In genomic region chr20:54573838-54574237, GRCh38 we compare ENCODE assay signal across 15 cellular contexts.
DNase-seq lines count a peak whose midpoint lies in the region; ATAC-seq and TF ChIP-seq lines count a peak whose summit lies in the region.
"Had no signal": no experiment of that assay in that cellular context is flagged by ENCODE, and none has a peak within 500 bp of the region (broad histone marks: within the 10 kb centered on the region; RNA-seq: fewer than 3 reads in every experiment).

No MANE protein-coding gene starts in this region.

- no peaks in the 10 kb centered on the region for H3F3A ChIP-seq in smooth muscle cell (ENCODE audit: low read depth)

- no peaks in the 10 kb centered on the region for H4K20me1 ChIP-seq in smooth muscle cell (ENCODE audit: low read depth)

- no peak for TF ChIP-seq CTCF in smooth muscle cell (IDR thresholded peaks at IDR 0.05; ENCODE audit: borderline replicate concordance, insufficient read depth, poor library complexity, severe bottlenecking)

- no peaks in the 10 kb centered on the region for H3K36me3 ChIP-seq in smooth muscle cell (ENCODE audit: low read depth)

- no peaks in the 10 kb centered on the region for H3K4me1 ChIP-seq in smooth muscle cell (ENCODE audit: low read depth)

- no peak for ATAC-seq in HG03342 (IDR thresholded peaks at IDR 0.05; ENCODE audit: unreplicated experiment)

- no peaks in the 10 kb centered on the region for H3K9me3 ChIP-seq in smooth muscle cell (replicated peaks; ENCODE audit: low read depth)

- no peaks in the 10 kb centered on the region for H3K27me3 ChIP-seq in smooth muscle cell (ENCODE audit: low read depth)

- DNase-seq in G401 (ENCODE audit: low spot score) (peak; percentile 91), foreskin melanocyte (peak; percentile 14), pons (ENCODE audit: low spot score) (peak; percentile 29), COLO668 (lab: John Stamatoyannopoulos, UW; ENCODE audit: unreplicated experiment) (no peak), smooth muscle cell (lab: John Stamatoyannopoulos, UW; ENCODE audit: unreplicated experiment) (no peak)
- DNase-seq: ACHN; CD4-positive, alpha-beta memory T cell; HFFc6; Karpas-422; NCI-H1105 treated with DMSO at 0.1 percent for 48 hours; NCI-H2029; NCI-H526 treated with DMSO at 0.1 percent for 48 hours had no signal

- 96% methylated on average over 6 of the region's 6 CpGs for WGBS in smooth muscle cell (ENCODE audit: low lambda C conversion rate)

- H2AFZ ChIP-seq in smooth muscle cell (ENCODE audit: low read depth): no peak overlapping the region

- no peaks in the 10 kb centered on the region for H3K79me2 ChIP-seq in smooth muscle cell (ENCODE audit: low read depth)

- peak overlapping the region; percentile 41 for H3K27ac ChIP-seq in angular gyrus (ENCODE audit: low read depth, low read length)
- H3K27ac ChIP-seq in smooth muscle cell (ENCODE audit: low read depth): no peak overlapping the region
- H3K27ac ChIP-seq: RWPE1 had no signal

- in situ Hi-C loops in G401 (cut with HindIII; ENCODE audit: low sequenced_read_pairs): no loop called here

- H3K4me2 ChIP-seq in smooth muscle cell: no peak overlapping the region

- H3K4me3 ChIP-seq in smooth muscle cell: no peak overlapping the region

- no peak overlapping the region for H3K9ac ChIP-seq in smooth muscle cell (ENCODE audit: low read depth)

Comparison
In these comparisons a context has a peak if more than half of its experiments do, and no peak if none do; other contexts are left out.
1. DNase-seq: peak in G401 (single experiment), foreskin melanocyte (single experiment) and pons (single experiment); none in COLO668 (single experiment) and smooth muscle cell (single experiment).